Comparison of ENCODE assay signal across 18 cellular contexts in the genomic region with DNA sequence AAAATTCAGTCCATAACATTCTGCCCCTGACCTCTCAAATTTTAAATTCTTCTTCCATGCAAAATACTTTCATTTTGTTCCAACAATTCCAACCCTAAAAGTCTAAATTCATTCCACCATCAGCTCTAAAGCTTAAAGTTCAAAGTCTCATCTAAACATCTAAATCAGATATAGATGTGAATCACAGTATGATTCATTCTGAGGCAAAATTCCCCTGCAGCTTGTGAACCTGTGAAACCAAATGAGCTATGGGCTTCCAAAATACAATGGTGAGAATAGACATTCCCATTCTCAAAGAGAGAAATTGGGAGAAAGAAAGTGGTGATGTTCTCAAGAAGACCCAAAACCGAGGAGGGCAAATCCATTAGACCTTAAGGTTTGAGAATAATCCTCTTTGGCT.
DNase-seq lines count a peak whose midpoint lies in the region; ATAC-seq and TF ChIP-seq lines count a peak whose summit lies in the region.
"Had no signal": no experiment of that assay in that cellular context is flagged by ENCODE, and none has a peak within 500 bp of the region (broad histone marks: within the 10 kb centered on the region; RNA-seq: fewer than 3 reads in every experiment).

No MANE protein-coding gene starts in this region.

- POLR2A ChIA-PET in activated CD4-positive, alpha-beta T cell treated with anti-CD3 and anti-CD28 coated beads for 36 hours (lab: Charles Lee): no interaction called here

- H4K8ac ChIP-seq in mesenchymal stem cell (ENCODE audit: low read length): no peak overlapping the region
- no peak overlapping the region for H4K8ac ChIP-seq in mesendoderm (ENCODE audit: low read depth, low read length)

- no peaks in the 10 kb centered on the region for H3K79me2 ChIP-seq in mesendoderm (ENCODE audit: control insufficient read depth, insufficient read depth, low read length)

- H2BK5ac ChIP-seq in mesenchymal stem cell (ENCODE audit: low read depth, low read length, poor library complexity, severe bottlenecking) (no peak overlapping the region), mesendoderm (ENCODE audit: low read length) (no peak overlapping the region)

- no peak overlapping the region for H3K4me2 ChIP-seq in mesenchymal stem cell (ENCODE audit: low read length, poor library complexity, severe bottlenecking)
- no peak overlapping the region for H3K4me2 ChIP-seq in mesendoderm (ENCODE audit: low read length)

- in situ Hi-C loops in Caki2 (cut with HindIII; ENCODE audit: low pct_unique_long_range_greater_than_20kb, low sequenced_read_pairs) (no loop called here), brain microvascular endothelial cell (cut with HindIII; ENCODE audit: low pct_ligation_motif_present, low sequenced_read_pairs) (no loop called here)

- no peak overlapping the region for H3K14ac ChIP-seq in mesenchymal stem cell (ENCODE audit: low read length in 2 of 2)

- H3K18ac ChIP-seq in mesenchymal stem cell (ENCODE audit: low read depth in 1 of 2, low read length in 2 of 2) (no peak overlapping the region), mesendoderm (ENCODE audit: low read length) (no peak overlapping the region)

- CTCF ChIA-PET in activated CD4-positive, alpha-beta T cell treated with anti-CD3 and anti-CD28 coated beads for 36 hours (lab: Charles Lee): interaction anchor here (1.0 kb wide), 1 partner anchor 66 kb away, joined by 3 read pairs; no protein-coding TSS in a partner anchor

- H3K9me3 Mint-ChIP-seq in activated CD4-positive, alpha-beta T cell treated with anti-CD3 and anti-CD28 coated beads for 36 hours (ENCODE audit: low read depth): no peaks in the 10 kb centered on the region

- H2AK5ac ChIP-seq in mesenchymal stem cell (ENCODE audit: low read length, severe bottlenecking) (no peak overlapping the region), mesendoderm (ENCODE audit: low read length) (no peak overlapping the region)

- H3K56ac ChIP-seq in mesendoderm (ENCODE audit: low read length): no peak overlapping the region

- intact Hi-C loops in activated CD4-positive, alpha-beta T cell treated with anti-CD3 and anti-CD28 coated beads for 36 hours (cut with DNase I, micrococcal nuclease): no loop called here

- peaks cover 21% of the 10 kb centered on the region for H3K4me1 Mint-ChIP-seq in activated CD4-positive, alpha-beta T cell treated with anti-CD3 and anti-CD28 coated beads for 36 hours
- H3K4me1 Mint-ChIP-seq: B cell had no signal

- H3K36me3 ChIP-seq in brain microvascular endothelial cell (replicated peaks): no peaks in the 10 kb centered on the region
- no peaks in the 10 kb centered on the region for H3K36me3 ChIP-seq in mesenchymal stem cell (ENCODE audit: control insufficient read depth in 1 of 2, insufficient read depth in 2 of 2, low read depth in 1 of 2, low read length in 2 of 2)
- no peaks in the 10 kb centered on the region for H3K36me3 ChIP-seq in mesendoderm (ENCODE audit: control insufficient read depth, insufficient read depth, low read length)
- H3K36me3 ChIP-seq: gastrocnemius medialis, left ventricle myocardium inferior had no signal

- H3K9ac ChIP-seq in mesenchymal stem cell (ENCODE audit: low read length) (no peak overlapping the region), mesendoderm (ENCODE audit: low read length) (no peak overlapping the region)

- no peak overlapping the region for H4K5ac ChIP-seq in mesendoderm (ENCODE audit: low read length)

- H3K4ac ChIP-seq in mesenchymal stem cell (ENCODE audit: low read depth in 1 of 2, low read length in 2 of 2): no peak overlapping the region
- no peak overlapping the region for H3K4ac ChIP-seq in mesendoderm (ENCODE audit: low read depth, low read length)

- no peak for TF ChIP-seq CTCF in brain microvascular endothelial cell (IDR thresholded peaks at IDR 0.05; ENCODE audit: low read depth, low read length, missing control alignments)

- DNase-seq in Caki2 (ENCODE audit: low read depth) (peak; percentile 6), M059J (ENCODE audit: low read depth) (peak; percentile 92), brain microvascular endothelial cell (peak; percentile 55), mesenchymal stem cell (peak; percentile 3), DMS79 treated with DMSO at 0.1 percent for 48 hours (lab: John Stamatoyannopoulos, UW) (no peak), mesendoderm (no peak)
- DNase-seq in effector CD4-positive, alpha-beta T cell: no peak
- DNase-seq in activated CD4-positive, alpha-beta T cell treated with anti-CD3 and anti-CD28 coated beads for 36 hours: no peak
- DNase-seq: activated CD8-positive, alpha-beta memory T cell treated with anti-CD3 and anti-CD28 coated beads for 24 hours; amniotic stem cell; cerebellar nuclear complex; DMS 273 treated with DMSO at 0.1 percent for 48 hours; gastrocnemius medialis; left ventricle myocardium inferior; NCI-H1436 treated with DMSO at 0.1 percent for 48 hours; stimulated activated CD4-positive, alpha-beta T cell treated with anti-CD3 and anti-CD28 coated beads, Interleukin-2, amount 100 ng/mL, for 24 hours had no signal

- no peaks in the 10 kb centered on the region for H3K27me3 Mint-ChIP-seq in activated CD4-positive, alpha-beta T cell treated with anti-CD3 and anti-CD28 coated beads for 36 hours

- H3K4me3 Mint-ChIP-seq in activated CD4-positive, alpha-beta T cell treated with anti-CD3 and anti-CD28 coated beads for 36 hours: no peak overlapping the region
- H3K4me3 Mint-ChIP-seq: B cell had no signal

- ATAC-seq in activated CD4-positive, alpha-beta T cell treated with anti-CD3 and anti-CD28 coated beads for 36 hours: no peak
- ATAC-seq: gastrocnemius medialis, sciatic nerve had no signal

- H3K23ac ChIP-seq in mesenchymal stem cell (ENCODE audit: low read length in 2 of 2) (no peak overlapping the region), mesendoderm (ENCODE audit: low read length) (no peak overlapping the region)

- H3K79me1 ChIP-seq in mesenchymal stem cell (replicated peaks; ENCODE audit: low read length, poor library complexity, severe bottlenecking): no peaks in the 10 kb centered on the region
- H3K79me1 ChIP-seq in mesendoderm (ENCODE audit: low read length): no peaks in the 10 kb centered on the region

- H2BK12ac ChIP-seq in mesenchymal stem cell (ENCODE audit: low read length in 2 of 2): no peak overlapping the region

- no peak overlapping the region for H2BK120ac ChIP-seq in mesenchymal stem cell (ENCODE audit: low read depth, low read length)
- H2BK120ac ChIP-seq in mesendoderm (ENCODE audit: low read depth, low read length): no peak overlapping the region

- H3K27ac ChIP-seq in brain microvascular endothelial cell (peak overlapping the region; percentile 21), mesenchymal stem cell (ENCODE audit: low read length, poor library complexity, severe bottlenecking) (no peak overlapping the region), mesendoderm (ENCODE audit: low read depth, low read length) (no peak overlapping the region)
- H3K27ac ChIP-seq: gastrocnemius medialis, left ventricle myocardium inferior had no signal

- H3K4me3 ChIP-seq in brain microvascular endothelial cell (ENCODE audit: low read depth, low read length) (no peak overlapping the region), mesenchymal stem cell (ENCODE audit: insufficient read depth in 1 of 2, low read depth in 1 of 2, low read length in 2 of 2) (no peak overlapping the region), mesendoderm (ENCODE audit: low read length) (no peak overlapping the region)
- H3K4me3 ChIP-seq: gastrocnemius medialis, left ventricle myocardium inferior had no signal

- H3K27me3 ChIP-seq in brain microvascular endothelial cell (replicated peaks): no peaks in the 10 kb centered on the region
- no peaks in the 10 kb centered on the region for H3K27me3 ChIP-seq in mesenchymal stem cell (ENCODE audit: control insufficient read depth in 1 of 2, insufficient read depth in 1 of 2, low read length in 2 of 2)
- no peaks in the 10 kb centered on the region for H3K27me3 ChIP-seq in mesendoderm (ENCODE audit: insufficient read depth, low read length, poor library complexity)
- H3K27me3 ChIP-seq: gastrocnemius medialis had no signal

- WGBS in mesenchymal stem cell: 83% methylated on average over 1 of the region's 1 CpG
- WGBS in mesendoderm (ENCODE audit: extremely low coverage, insufficient coverage, low lambda C conversion rate): no CpG with 5 or more reads among the region's 1 CpG

- H3K9me3 ChIP-seq in mesenchymal stem cell (ENCODE audit: control insufficient read depth, low read length): no peaks in the 10 kb centered on the region
- H3K9me3 ChIP-seq: gastrocnemius medialis, left ventricle myocardium inferior had no signal

- no peak overlapping the region for H2BK15ac ChIP-seq in mesenchymal stem cell (ENCODE audit: low read depth, poor library complexity, severe bottlenecking)
- no peak overlapping the region for H2BK15ac ChIP-seq in mesendoderm (replicated peaks; ENCODE audit: low read depth)

- no peak overlapping the region for H4K91ac ChIP-seq in mesenchymal stem cell (ENCODE audit: low read length)

- H3K4me1 ChIP-seq in mesenchymal stem cell (ENCODE audit: control insufficient read depth, insufficient read depth, low read depth, low read length) (no peaks in the 10 kb centered on the region), mesendoderm (ENCODE audit: control insufficient read depth, low read depth, low read length) (no peaks in the 10 kb centered on the region)
- H3K4me1 ChIP-seq: gastrocnemius medialis, left ventricle myocardium inferior had no signal

- H3K27ac Mint-ChIP-seq in activated CD4-positive, alpha-beta T cell treated with anti-CD3 and anti-CD28 coated beads for 36 hours: no peak overlapping the region
- H3K27ac Mint-ChIP-seq: B cell had no signal

- no peak overlapping the region for H2AFZ ChIP-seq in mesenchymal stem cell (ENCODE audit: low read depth, low read length)

- H3K36me3 Mint-ChIP-seq in activated CD4-positive, alpha-beta T cell treated with anti-CD3 and anti-CD28 coated beads for 36 hours (ENCODE audit: low read depth): no peaks in the 10 kb centered on the region

Comparison
In these comparisons a context has a peak if more than half of its experiments do, and no peak if none do; other contexts are left out.
1. DNase-seq: peak in Caki2 (single experiment), M059J (single experiment), brain microvascular endothelial cell (single experiment) and mesenchymal stem cell (single experiment); none in DMS79 treated with DMSO at 0.1 percent for 48 hours (single experiment), effector CD4-positive, alpha-beta T cell (single experiment), activated CD4-positive, alpha-beta T cell treated with anti-CD3 and anti-CD28 coated beads for 36 hours (single experiment) and mesendoderm (single experiment).